2 cellular contexts compared by ENCODE assay signal in the genomic region with DNA sequence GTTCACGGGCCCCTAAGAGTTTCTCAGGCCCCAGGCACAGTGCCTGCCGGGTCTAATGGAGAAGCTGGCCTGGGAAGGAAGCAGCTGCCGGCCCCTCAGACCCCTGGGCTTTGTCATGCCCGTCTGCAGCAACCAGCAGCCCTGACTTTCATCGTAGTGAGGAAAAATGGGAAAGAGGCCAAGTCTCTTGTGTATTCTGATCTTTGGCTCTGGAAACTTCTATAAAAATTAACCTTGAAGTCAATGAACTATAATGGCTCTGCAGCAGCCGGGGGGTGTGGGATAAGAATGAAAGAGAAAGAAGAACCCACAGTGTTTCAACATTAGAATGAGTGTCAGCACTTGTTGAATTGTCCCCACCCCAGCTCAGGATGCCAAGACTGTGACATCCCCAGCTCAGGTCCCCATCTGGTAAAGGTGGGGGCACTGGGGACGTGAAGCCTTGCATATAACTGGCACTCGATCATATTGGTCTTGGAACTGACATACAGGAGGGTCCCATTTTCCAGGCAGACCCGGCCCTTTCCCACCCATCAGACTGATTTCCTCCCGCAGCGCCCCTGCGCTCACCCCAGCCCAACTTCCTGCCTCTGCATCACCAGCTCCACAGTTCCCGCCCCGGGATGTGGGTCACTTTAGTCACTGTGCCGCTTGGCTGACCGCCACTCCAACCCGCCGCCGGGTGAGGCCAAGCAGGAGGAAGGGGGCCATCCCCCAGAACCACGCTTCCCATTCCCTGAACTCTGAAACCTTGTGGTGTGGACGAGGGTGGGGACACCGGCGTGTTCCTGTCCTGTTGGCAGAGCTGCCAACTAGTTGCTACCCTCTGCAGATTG.
A peak's percentile ranks its signal among the peaks of the same experiment; 100 is the strongest.
TF ChIP-seq lines count a peak whose summit lies in the region.

No MANE protein-coding gene starts in this region.

TF ChIP-seq in K562, 482 proteins besides CTCF, POLR2A, EP300 and RAD21 (continued from another document):
- TF ChIP-seq, protein P1, sequence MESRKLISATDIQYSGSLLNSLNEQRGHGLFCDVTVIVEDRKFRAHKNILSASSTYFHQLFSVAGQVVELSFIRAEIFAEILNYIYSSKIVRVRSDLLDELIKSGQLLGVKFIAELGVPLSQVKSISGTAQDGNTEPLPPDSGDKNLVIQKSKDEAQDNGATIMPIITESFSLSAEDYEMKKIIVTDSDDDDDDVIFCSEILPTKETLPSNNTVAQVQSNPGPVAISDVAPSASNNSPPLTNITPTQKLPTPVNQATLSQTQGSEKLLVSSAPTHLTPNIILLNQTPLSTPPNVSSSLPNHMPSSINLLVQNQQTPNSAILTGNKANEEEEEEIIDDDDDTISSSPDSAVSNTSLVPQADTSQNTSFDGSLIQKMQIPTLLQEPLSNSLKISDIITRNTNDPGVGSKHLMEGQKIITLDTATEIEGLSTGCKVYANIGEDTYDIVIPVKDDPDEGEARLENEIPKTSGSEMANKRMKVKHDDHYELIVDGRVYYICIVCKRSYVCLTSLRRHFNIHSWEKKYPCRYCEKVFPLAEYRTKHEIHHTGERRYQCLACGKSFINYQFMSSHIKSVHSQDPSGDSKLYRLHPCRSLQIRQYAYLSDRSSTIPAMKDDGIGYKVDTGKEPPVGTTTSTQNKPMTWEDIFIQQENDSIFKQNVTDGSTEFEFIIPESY (CRISPR knock-in tag; IDR thresholded peaks at IDR 0.05) = peak; percentile 27; the same call in 1 of the 2 replicates
- TF ChIP-seq COPS2 (conservative IDR thresholded peaks at IDR 0.05) (no peak), CBX5 (IDR thresholded peaks at IDR 0.05; ENCODE audit: borderline replicate concordance, low read depth) (no peak), RBFOX2 (IDR thresholded peaks at IDR 0.05; ENCODE audit: low read depth, low read length) (peak; percentile 37; the same call in 1 of the 2 replicates), ZNF717 (CRISPR knock-in tag; IDR thresholded peaks at IDR 0.05) (no peak), ZC3H8 (IDR thresholded peaks at IDR 0.05) (no peak), ZSCAN32 (CRISPR knock-in tag; IDR thresholded peaks at IDR 0.05) (no peak), MAFK (IDR thresholded peaks at IDR 0.05; ENCODE audit: low read length) (no peak), PTRF (tag; IDR thresholded peaks at IDR 0.05) (no peak), ZNF586 (CRISPR knock-in tag; conservative IDR thresholded peaks at IDR 0.05) (no peak), SLC30A9 (CRISPR knock-in tag; IDR thresholded peaks at IDR 0.05) (no peak), U2AF1 (optimal IDR thresholded peaks at IDR 0.05; ENCODE audit: low read depth, low read length) (no peak), HCFC1 (IDR thresholded peaks at IDR 0.05; ENCODE audit: low read depth, low read length) (no peak)
- TF ChIP-seq, protein P2, sequence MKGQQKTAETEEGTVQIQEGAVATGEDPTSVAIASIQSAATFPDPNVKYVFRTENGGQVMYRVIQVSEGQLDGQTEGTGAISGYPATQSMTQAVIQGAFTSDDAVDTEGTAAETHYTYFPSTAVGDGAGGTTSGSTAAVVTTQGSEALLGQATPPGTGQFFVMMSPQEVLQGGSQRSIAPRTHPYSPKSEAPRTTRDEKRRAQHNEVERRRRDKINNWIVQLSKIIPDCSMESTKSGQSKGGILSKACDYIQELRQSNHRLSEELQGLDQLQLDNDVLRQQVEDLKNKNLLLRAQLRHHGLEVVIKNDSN (CRISPR knock-in tag; IDR thresholded peaks at IDR 0.05) = no peak

TF ChIP-seq in liver, 16 proteins besides CTCF, POLR2A, EP300 and RAD21:
- TF ChIP-seq, protein P3, sequence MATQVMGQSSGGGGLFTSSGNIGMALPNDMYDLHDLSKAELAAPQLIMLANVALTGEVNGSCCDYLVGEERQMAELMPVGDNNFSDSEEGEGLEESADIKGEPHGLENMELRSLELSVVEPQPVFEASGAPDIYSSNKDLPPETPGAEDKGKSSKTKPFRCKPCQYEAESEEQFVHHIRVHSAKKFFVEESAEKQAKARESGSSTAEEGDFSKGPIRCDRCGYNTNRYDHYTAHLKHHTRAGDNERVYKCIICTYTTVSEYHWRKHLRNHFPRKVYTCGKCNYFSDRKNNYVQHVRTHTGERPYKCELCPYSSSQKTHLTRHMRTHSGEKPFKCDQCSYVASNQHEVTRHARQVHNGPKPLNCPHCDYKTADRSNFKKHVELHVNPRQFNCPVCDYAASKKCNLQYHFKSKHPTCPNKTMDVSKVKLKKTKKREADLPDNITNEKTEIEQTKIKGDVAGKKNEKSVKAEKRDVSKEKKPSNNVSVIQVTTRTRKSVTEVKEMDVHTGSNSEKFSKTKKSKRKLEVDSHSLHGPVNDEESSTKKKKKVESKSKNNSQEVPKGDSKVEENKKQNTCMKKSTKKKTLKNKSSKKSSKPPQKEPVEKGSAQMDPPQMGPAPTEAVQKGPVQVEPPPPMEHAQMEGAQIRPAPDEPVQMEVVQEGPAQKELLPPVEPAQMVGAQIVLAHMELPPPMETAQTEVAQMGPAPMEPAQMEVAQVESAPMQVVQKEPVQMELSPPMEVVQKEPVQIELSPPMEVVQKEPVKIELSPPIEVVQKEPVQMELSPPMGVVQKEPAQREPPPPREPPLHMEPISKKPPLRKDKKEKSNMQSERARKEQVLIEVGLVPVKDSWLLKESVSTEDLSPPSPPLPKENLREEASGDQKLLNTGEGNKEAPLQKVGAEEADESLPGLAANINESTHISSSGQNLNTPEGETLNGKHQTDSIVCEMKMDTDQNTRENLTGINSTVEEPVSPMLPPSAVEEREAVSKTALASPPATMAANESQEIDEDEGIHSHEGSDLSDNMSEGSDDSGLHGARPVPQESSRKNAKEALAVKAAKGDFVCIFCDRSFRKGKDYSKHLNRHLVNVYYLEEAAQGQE (IDR thresholded peaks at IDR 0.05) = no peak
- TF ChIP-seq, protein P1 (IDR thresholded peaks at IDR 0.05) = peak; percentile 71
- TF ChIP-seq HNF4A (conservative IDR thresholded peaks at IDR 0.05) (peak; percentile 67 to 79), NR2F2 (IDR thresholded peaks at IDR 0.05) (peak; percentile 92), RXRA (IDR thresholded peaks at IDR 0.05) (peak; percentile 93 to 94), GABPA (IDR thresholded peaks at IDR 0.05 in 1 of 2, conservative IDR thresholded peaks at IDR 0.05 in 1 of 2) (peak in 1 of 2 donors; percentile 15), TAF1 (conservative IDR thresholded peaks at IDR 0.05) (no peak), HNF4G (IDR thresholded peaks at IDR 0.05) (peak; percentile 5), EGR1 (IDR thresholded peaks at IDR 0.05; ENCODE audit: low read depth in 2 of 2) (peak in 1 of 2 donors; percentile 40), JUND (IDR thresholded peaks at IDR 0.05) (peak; percentile 27 to 34), YY1 (IDR thresholded peaks at IDR 0.05) (peak; percentile 72), FOXA2 (IDR thresholded peaks at IDR 0.05) (peak; percentile 36), FOXA1 (IDR thresholded peaks at IDR 0.05) (no peak), SP1 (IDR thresholded peaks at IDR 0.05) (peak; percentile 84)
- TF ChIP-seq, protein P4, sequence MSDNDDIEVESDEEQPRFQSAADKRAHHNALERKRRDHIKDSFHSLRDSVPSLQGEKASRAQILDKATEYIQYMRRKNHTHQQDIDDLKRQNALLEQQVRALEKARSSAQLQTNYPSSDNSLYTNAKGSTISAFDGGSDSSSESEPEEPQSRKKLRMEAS (IDR thresholded peaks at IDR 0.05) = peak; percentile 70
